1 cellular context compared by ENCODE assay signal in genomic region chr3:156150434-156151066, GRCh38.
A peak's percentile ranks its signal among the peaks of the same experiment; 100 is the strongest.
TF ChIP-seq lines count a peak whose summit lies in the region.

No MANE protein-coding gene starts in this region.

TF ChIP-seq in IMR-90, 13 proteins besides CTCF, POLR2A, EP300 and RAD21:
- peak; percentile 79 for TF ChIP-seq SMC3 (IDR thresholded peaks at IDR 0.05; ENCODE audit: low read depth, low read length)
- no peak for TF ChIP-seq USF2 (IDR thresholded peaks at IDR 0.05; ENCODE audit: low read depth, low read length)
- no peak for TF ChIP-seq MAFK (IDR thresholded peaks at IDR 0.05; ENCODE audit: low read depth, low read length)
